29 cellular contexts compared by ENCODE assay signal in genomic region chr7:47734287-47734948, GRCh38.
DNase-seq lines count a peak whose midpoint lies in the region; ATAC-seq and TF ChIP-seq lines count a peak whose summit lies in the region.
"Had no signal": no experiment of that assay in that cellular context is flagged by ENCODE, and none has a peak within 500 bp of the region (broad histone marks: within the 10 kb centered on the region; RNA-seq: fewer than 3 reads in every experiment).

No MANE protein-coding gene starts in this region.

- H3K4me3 ChIP-seq in DOHH2 (ENCODE audit: low read length) (peak overlapping the region; percentile 29; the same call in 1 of the 2 replicates), Panc1 (ENCODE audit: low read depth in 2 of 2, low read length in 2 of 2) (no peak overlapping the region)
- no peak overlapping the region for H3K4me3 ChIP-seq in CD8-positive, alpha-beta T cell (ENCODE audit: low read depth, low read length)
- H3K4me3 ChIP-seq: colonic mucosa, left ventricle myocardium inferior, spleen had no signal

- DNase-seq in Panc1 (ENCODE audit: low read depth, low spot score) (no peak), left lobe of liver (ENCODE audit: low spot score) (no peak), omental fat pad (ENCODE audit: low spot score) (no peak)
- no peak for DNase-seq in activated naive CD4-positive, alpha-beta T cell (lab: John Stamatoyannopoulos, UW)
- DNase-seq in CD8-positive, alpha-beta T cell = no peak
- DNase-seq: activated CD4-positive, alpha-beta T cell treated with anti-CD3 and anti-CD28 coated beads, Interleukin-2, amount 10 ng/mL, durations not matched to agents 7 days and 5 days; activated effector memory CD4-positive, alpha-beta T cell treated with anti-CD3 and anti-CD28 coated beads, Interleukin-2, amount 50 U/mL, for 16 hours; activated naive CD8-positive, alpha-beta T cell treated with anti-CD3 and anti-CD28 coated beads for 36 hours; activated T-cell treated with anti-CD3 and anti-CD28 coated beads, Interleukin-2, amount 50 U/mL, for 24 hours; aorta; C1 segment of cervical spinal cord; colonic mucosa; effector memory CD4-positive, alpha-beta T cell; EL; erythroblast; H9; left ventricle myocardium inferior; MV-4-11; NCI-H1694 treated with DMSO at 0.1 percent for 48 hours; NCI-H446 treated with DMSO at 0.1 percent for 48 hours; posterior cingulate gyrus; right cardiac atrium; spleen; stimulated activated CD4-positive, alpha-beta T cell treated with anti-CD3 and anti-CD28 coated beads, Interleukin-2, amount 100 ng/mL, for 24 hours; T-cell had no signal

- H3K9me3 ChIP-seq in DOHH2 (ENCODE audit: control insufficient read depth, insufficient read depth, low read length) = 0 out of 2 replicates have a peak, but pooled peaks cover 4% of the 10 kb centered on the region
- no peaks in the 10 kb centered on the region for H3K9me3 ChIP-seq in Panc1 (ENCODE audit: control insufficient read depth, insufficient read depth, low read depth, low read length)
- no peaks in the 10 kb centered on the region for H3K9me3 ChIP-seq in CD8-positive, alpha-beta T cell (ENCODE audit: low read length)
- H3K9me3 ChIP-seq: colonic mucosa, left ventricle myocardium inferior, spleen had no signal

- no peaks in the 10 kb centered on the region for H3K4me1 Mint-ChIP-seq in CD8-positive, alpha-beta T cell (ENCODE audit: low read depth)
- H3K4me1 Mint-ChIP-seq: activated CD4-positive, alpha-beta T cell treated with anti-CD3 and anti-CD28 coated beads, Interleukin-2, amount 10 ng/mL, durations not matched to agents 7 days and 5 days; activated naive CD8-positive, alpha-beta T cell treated with anti-CD3 and anti-CD28 coated beads for 36 hours had no signal

- H3K36me3 ChIP-seq in DOHH2 (ENCODE audit: control insufficient read depth, low read length) (no peaks in the 10 kb centered on the region), Panc1 (ENCODE audit: control insufficient read depth, insufficient read depth, low read length) (no peaks in the 10 kb centered on the region)
- no peaks in the 10 kb centered on the region for H3K36me3 ChIP-seq in CD8-positive, alpha-beta T cell (ENCODE audit: insufficient read depth, low read length)
- H3K36me3 ChIP-seq: colonic mucosa, left ventricle myocardium inferior, spleen had no signal

- TF ChIP-seq CTCF in DOHH2 (IDR thresholded peaks at IDR 0.05; ENCODE audit: low read depth, low read length, poor library complexity, severe bottlenecking) (no peak), Panc1 (IDR thresholded peaks at IDR 0.05) (no peak), omental fat pad (IDR thresholded peaks at IDR 0.05) (no peak)
- no peak for TF ChIP-seq CTCF in CD8-positive, alpha-beta T cell (IDR thresholded peaks at IDR 0.05)

- intact Hi-C loops in Panc1 (cut with micrococcal nuclease; ENCODE audit: unreplicated experiment) = no loop called here
- intact Hi-C loops in CD8-positive, alpha-beta T cell (cut with DNase I, micrococcal nuclease) = no loop called here

- BruUV-seq in Panc1 (replicated peaks; lab: Mats Ljungman, UMichigan) = no TSS peak

- no peak for ATAC-seq in Panc1
- ATAC-seq in left lobe of liver = peak; percentile 90
- ATAC-seq in omental fat pad (ENCODE audit: low FRiP score) = no peak
- ATAC-seq in CD8-positive, alpha-beta T cell = no peak
- ATAC-seq in HG02852 (IDR thresholded peaks at IDR 0.05; ENCODE audit: unreplicated experiment) = no peak
- ATAC-seq: right cardiac atrium, T-cell had no signal

- no peaks in the 10 kb centered on the region for H4K20me1 ChIP-seq in DOHH2 (ENCODE audit: control insufficient read depth, insufficient read depth, low read depth, low read length)

- in situ Hi-C loops in Panc1 (cut with HindIII; ENCODE audit: low pct_unique_long_range_greater_than_20kb, low sequenced_read_pairs) = no loop called here

- peaks cover 5% of the 10 kb centered on the region for H3K27me3 Mint-ChIP-seq in CD8-positive, alpha-beta T cell (ENCODE audit: low read depth)
- H3K27me3 Mint-ChIP-seq: activated CD4-positive, alpha-beta T cell treated with anti-CD3 and anti-CD28 coated beads, Interleukin-2, amount 10 ng/mL, durations not matched to agents 7 days and 5 days; activated T-cell treated with anti-CD3 and anti-CD28 coated beads, Interleukin-2, amount 50 U/mL, for 24 hours had no signal

- H3K27ac ChIP-seq in DOHH2 (ENCODE audit: low read depth, low read length) (no peak overlapping the region), Panc1 (ENCODE audit: low read length) (peak overlapping the region; percentile 83)
- no peak overlapping the region for H3K27ac ChIP-seq in CD8-positive, alpha-beta T cell (ENCODE audit: low read depth, low read length)
- H3K27ac ChIP-seq: colonic mucosa, HL-60, left ventricle myocardium inferior, spleen had no signal

- H3K27me3 ChIP-seq in DOHH2 (ENCODE audit: control insufficient read depth, low read length) (no peaks in the 10 kb centered on the region), Panc1 (ENCODE audit: control insufficient read depth, insufficient read depth, low read length) (no peaks in the 10 kb centered on the region)
- H3K27me3 ChIP-seq in CD8-positive, alpha-beta T cell (ENCODE audit: insufficient read depth, low read length) = no peaks in the 10 kb centered on the region
- H3K27me3 ChIP-seq: colonic mucosa, spleen had no signal

- no peaks in the 10 kb centered on the region for H3K79me2 ChIP-seq in DOHH2 (ENCODE audit: control insufficient read depth, low read length)

- H3F3A ChIP-seq in DOHH2 (ENCODE audit: control insufficient read depth, insufficient read depth) = no peaks in the 10 kb centered on the region

- POLR2A ChIA-PET in Panc1 (lab: Charles Lee) = no interaction called here
- POLR2A ChIA-PET in CD8-positive, alpha-beta T cell (lab: Charles Lee) = no interaction called here

- CTCF ChIA-PET in Panc1 (lab: Charles Lee) = interaction anchor here (0.6 to 0.8 kb wide), 2 partner anchors 22 to 29 kb away, joined by 3 to 14 read pairs; no protein-coding TSS in a partner anchor
- CTCF ChIA-PET in CD8-positive, alpha-beta T cell (lab: Charles Lee) = no interaction called here

- H3K4me2 ChIP-seq in DOHH2 (ENCODE audit: low read length) = peak overlapping the region; percentile 31

- H3K36me3 Mint-ChIP-seq in CD8-positive, alpha-beta T cell = no peaks in the 10 kb centered on the region
- H3K36me3 Mint-ChIP-seq: activated naive CD8-positive, alpha-beta T cell treated with anti-CD3 and anti-CD28 coated beads for 36 hours; T-cell had no signal

- no peak overlapping the region for H3K27ac Mint-ChIP-seq in CD8-positive, alpha-beta T cell
- H3K27ac Mint-ChIP-seq: activated CD4-positive, alpha-beta T cell treated with anti-CD3 and anti-CD28 coated beads, Interleukin-2, amount 10 ng/mL, durations not matched to agents 7 days and 5 days; activated naive CD8-positive, alpha-beta T cell treated with anti-CD3 and anti-CD28 coated beads for 36 hours; activated T-cell treated with anti-CD3 and anti-CD28 coated beads, Interleukin-2, amount 50 U/mL, for 24 hours; H9; stimulated activated naive CD8-positive, alpha-beta T cell treated with anti-CD3 and anti-CD28 coated beads, Interleukin-15, Interleukin-2, amounts not matched to agents 100 ng/mL and 50 ng/mL, for 24 hours; T-cell had no signal

- H3K9me2 ChIP-seq in DOHH2 (replicated peaks; ENCODE audit: control insufficient read depth, low read length) = no peaks in the 10 kb centered on the region

- H3K4me3 Mint-ChIP-seq in CD8-positive, alpha-beta T cell = no peak overlapping the region
- H3K4me3 Mint-ChIP-seq: activated CD4-positive, alpha-beta T cell treated with anti-CD3 and anti-CD28 coated beads, Interleukin-2, amount 10 ng/mL, durations not matched to agents 7 days and 5 days; activated naive CD8-positive, alpha-beta T cell treated with anti-CD3 and anti-CD28 coated beads for 36 hours; activated T-cell treated with anti-CD3 and anti-CD28 coated beads, Interleukin-2, amount 50 U/mL, for 24 hours; H9; stimulated activated naive CD8-positive, alpha-beta T cell treated with anti-CD3 and anti-CD28 coated beads, Interleukin-15, Interleukin-2, amounts not matched to agents 100 ng/mL and 50 ng/mL, for 24 hours; T-cell had no signal

- H3K9me3 Mint-ChIP-seq in CD8-positive, alpha-beta T cell = no peaks in the 10 kb centered on the region
- H3K9me3 Mint-ChIP-seq: activated CD4-positive, alpha-beta T cell treated with anti-CD3 and anti-CD28 coated beads, Interleukin-2, amount 10 ng/mL, durations not matched to agents 7 days and 5 days; activated naive CD8-positive, alpha-beta T cell treated with anti-CD3 and anti-CD28 coated beads for 36 hours; activated T-cell treated with anti-CD3 and anti-CD28 coated beads, Interleukin-2, amount 50 U/mL, for 24 hours; H9; stimulated activated naive CD8-positive, alpha-beta T cell treated with anti-CD3 and anti-CD28 coated beads, Interleukin-15, Interleukin-2, amounts not matched to agents 100 ng/mL and 50 ng/mL, for 24 hours; T-cell had no signal

- peaks cover 47% of the 10 kb centered on the region for H3K4me1 ChIP-seq in DOHH2 (ENCODE audit: control insufficient read depth, low read length)
- H3K4me1 ChIP-seq in Panc1 (ENCODE audit: control insufficient read depth, insufficient read depth, low read length) = peaks cover 28% of the 10 kb centered on the region
- no peaks in the 10 kb centered on the region for H3K4me1 ChIP-seq in CD8-positive, alpha-beta T cell (ENCODE audit: insufficient read depth, low read length)
- H3K4me1 ChIP-seq: colonic mucosa, left ventricle myocardium inferior, spleen had no signal
